25 cellular contexts compared by ENCODE assay signal in genomic region chr12:114998118-114998771, GRCh38.
DNase-seq lines count a peak whose midpoint lies in the region; ATAC-seq and TF ChIP-seq lines count a peak whose summit lies in the region.
"Had no signal": no experiment of that assay in that cellular context is flagged by ENCODE, and none has a peak within 500 bp of the region (broad histone marks: within the 10 kb centered on the region; RNA-seq: fewer than 3 reads in every experiment).

No MANE protein-coding gene starts in this region.

- H3K23ac ChIP-seq in mesendoderm (ENCODE audit: low read length): no peak overlapping the region

- H3K4me1 ChIP-seq in heart left ventricle (peaks cover 0 to 10% (median 0%) of the 10 kb centered on the region in 12 donors), MM.1S (ENCODE audit: low read length) (0 out of 2 replicates have a peak, but pooled peaks cover 9% of the 10 kb centered on the region), mesendoderm (ENCODE audit: control insufficient read depth, low read depth, low read length) (no peaks in the 10 kb centered on the region), neural progenitor cell (peaks cover 6% of the 10 kb centered on the region)
- H3K4me1 ChIP-seq: Peyer's patch had no signal

- WGBS in heart left ventricle, 4 donors: 24 to 47% (median 44%) methylated on average over 2 of the region's 2 CpGs
- WGBS in mesendoderm (ENCODE audit: extremely low coverage, insufficient coverage, low lambda C conversion rate): no CpG with 5 or more reads among the region's 2 CpGs

- TF ChIP-seq POLR2A in heart left ventricle (IDR thresholded peaks at IDR 0.05): no peak

- no peak overlapping the region for H2BK5ac ChIP-seq in mesendoderm (ENCODE audit: low read length)

- H3K4me3 Mint-ChIP-seq in neural progenitor cell: no peak overlapping the region
- H3K4me3 Mint-ChIP-seq in CD14-positive monocyte: no peak overlapping the region
- H3K4me3 Mint-ChIP-seq: B cell; CD8-positive, alpha-beta memory T cell had no signal

- no peak overlapping the region for H3K18ac ChIP-seq in mesendoderm (ENCODE audit: low read length)

- no peaks in the 10 kb centered on the region for H3K79me2 ChIP-seq in MM.1S (ENCODE audit: low read length)
- no peaks in the 10 kb centered on the region for H3K79me2 ChIP-seq in mesendoderm (ENCODE audit: control insufficient read depth, insufficient read depth, low read length)
- H3K79me2 ChIP-seq in neural progenitor cell (ENCODE audit: low read depth): no peaks in the 10 kb centered on the region

- TF ChIP-seq CTCF in heart left ventricle (IDR thresholded peaks at IDR 0.05) (no peak), MM.1S (IDR thresholded peaks at IDR 0.05; ENCODE audit: low read length) (no peak), neural progenitor cell (IDR thresholded peaks at IDR 0.05) (no peak), CD14-positive monocyte (IDR thresholded peaks at IDR 0.05) (no peak)

- peaks cover 12% of the 10 kb centered on the region for H3K27me3 Mint-ChIP-seq in neural progenitor cell (ENCODE audit: insufficient read depth, low read depth)
- peaks cover 5 to 9% (median 6%) of the 10 kb centered on the region in 3 donors for H3K27me3 Mint-ChIP-seq in CD14-positive monocyte (ENCODE audit: low read depth in 3 of 3)
- H3K27me3 Mint-ChIP-seq: B cell had no signal

- no peak overlapping the region for H4K8ac ChIP-seq in mesendoderm (ENCODE audit: low read depth, low read length)

- no peaks in the 10 kb centered on the region for H3K36me3 ChIP-seq in heart left ventricle
- no peaks in the 10 kb centered on the region for H3K36me3 ChIP-seq in MM.1S (replicated peaks; ENCODE audit: insufficient read depth, low read length)
- no peaks in the 10 kb centered on the region for H3K36me3 ChIP-seq in mesendoderm (ENCODE audit: control insufficient read depth, insufficient read depth, low read length)
- no peaks in the 10 kb centered on the region for H3K36me3 ChIP-seq in neural progenitor cell
- H3K36me3 ChIP-seq: Peyer's patch had no signal

- H3K4me1 Mint-ChIP-seq in neural progenitor cell (peaks cover 4% of the 10 kb centered on the region), CD14-positive monocyte (no peaks in the 10 kb centered on the region)
- H3K4me1 Mint-ChIP-seq: B cell; CD8-positive, alpha-beta memory T cell had no signal

- H3K27ac Mint-ChIP-seq in neural progenitor cell (no peak overlapping the region), CD14-positive monocyte (no peak overlapping the region)
- H3K27ac Mint-ChIP-seq: B cell; CD8-positive, alpha-beta memory T cell had no signal

- H3K56ac ChIP-seq in mesendoderm (ENCODE audit: low read length): no peak overlapping the region

- ATAC-seq in left ventricle myocardium superior (peak; percentile 22), heart left ventricle (no peak), HG02981 (IDR thresholded peaks at IDR 0.05; ENCODE audit: unreplicated experiment) (no peak), HG03108 (IDR thresholded peaks at IDR 0.05; ENCODE audit: unreplicated experiment) (no peak)

- peaks cover 7% of the 10 kb centered on the region for H3K9me3 Mint-ChIP-seq in neural progenitor cell
- H3K9me3 Mint-ChIP-seq in CD14-positive monocyte: peaks cover 1 to 10% (median 4%) of the 10 kb centered on the region in 7 donors

- no peaks in the 10 kb centered on the region for H3K9me2 ChIP-seq in MM.1S (replicated peaks; ENCODE audit: insufficient read depth, low read length)

- H3K9me3 ChIP-seq in heart left ventricle (peaks cover 0 to 9% (median 1%) of the 10 kb centered on the region in 12 donors), MM.1S (replicated peaks; ENCODE audit: insufficient read depth, low read length) (no peaks in the 10 kb centered on the region), neural progenitor cell (ENCODE audit: low read depth) (no peaks in the 10 kb centered on the region)

- H4K5ac ChIP-seq in mesendoderm (ENCODE audit: low read length): no peak overlapping the region

- H3K9ac ChIP-seq in MM.1S (ENCODE audit: low read length) (no peak overlapping the region), mesendoderm (ENCODE audit: low read length) (no peak overlapping the region), neural progenitor cell (no peak overlapping the region)

- 0 out of 2 replicates have a peak overlapping the region, but pooled peaks have one; percentile 4 for H3K4me2 ChIP-seq in MM.1S (ENCODE audit: low read depth, low read length)
- H3K4me2 ChIP-seq in mesendoderm (ENCODE audit: low read length): no peak overlapping the region
- H3K4me2 ChIP-seq in neural progenitor cell: no peak overlapping the region

- peaks cover 0 to 3% (median 0%) of the 10 kb centered on the region in 9 donors for H3K27me3 ChIP-seq in heart left ventricle
- H3K27me3 ChIP-seq in MM.1S (replicated peaks; ENCODE audit: insufficient read depth, low read length): no peaks in the 10 kb centered on the region
- H3K27me3 ChIP-seq in mesendoderm (ENCODE audit: insufficient read depth, low read length, poor library complexity): no peaks in the 10 kb centered on the region
- no peaks in the 10 kb centered on the region for H3K27me3 ChIP-seq in neural progenitor cell
- H3K27me3 ChIP-seq: Peyer's patch had no signal

- no peak overlapping the region for H2AK5ac ChIP-seq in mesendoderm (ENCODE audit: low read length)

- no peak for DNase-seq in left ventricle myocardium superior
- no peak for DNase-seq in heart left ventricle
- no peak for DNase-seq in MM.1S
- DNase-seq in mesendoderm: no peak
- DNase-seq in neural progenitor cell (ENCODE audit: low spot score): no peak
- no peak for DNase-seq in CD14-positive monocyte (ENCODE audit: low spot score)
- DNase-seq: CD8-positive, alpha-beta memory T cell; DMS 273 treated with DMSO at 0.1 percent for 48 hours; DMS79; EL; GDM1; KBM-7; NCI-H1105 treated with DMSO at 0.1 percent for 48 hours; NCI-H146; NCI-H1930; NCI-H446 treated with DMSO at 0.1 percent for 48 hours; NCI-H526 treated with DMSO at 0.1 percent for 48 hours; OCI-M1; Peyer's patch; SHP77 treated with DMSO at 0.1 percent for 48 hours had no signal

- H2AFZ ChIP-seq in MM.1S (ENCODE audit: low read length) (no peak overlapping the region), neural progenitor cell (replicated peaks) (no peak overlapping the region)

- H3K27ac ChIP-seq in heart left ventricle: no peak overlapping the region
- H3K27ac ChIP-seq in MM.1S (ENCODE audit: low read length): no peak overlapping the region; the same call in 1 of the 2 replicates
- H3K27ac ChIP-seq in mesendoderm (ENCODE audit: low read depth, low read length): no peak overlapping the region
- no peak overlapping the region for H3K27ac ChIP-seq in neural progenitor cell
- H3K27ac ChIP-seq: 22Rv1, C4-2B, Peyer's patch had no signal

- peak overlapping the region; percentile 43 for H2BK15ac ChIP-seq in mesendoderm (replicated peaks; ENCODE audit: low read depth)

- H2BK120ac ChIP-seq in mesendoderm (ENCODE audit: low read depth, low read length): no peak overlapping the region

- intact Hi-C loops in left ventricle myocardium superior (cut with micrococcal nuclease): no loop called here
- intact Hi-C loops in heart left ventricle (cut with DNase I): no loop called here
- intact Hi-C loops in CD14-positive monocyte (cut with micrococcal nuclease): no loop called here

- H4K20me1 ChIP-seq in MM.1S (ENCODE audit: insufficient read depth, low read length): no peaks in the 10 kb centered on the region
- H4K20me1 ChIP-seq in neural progenitor cell (ENCODE audit: low read depth): no peaks in the 10 kb centered on the region

- no peak overlapping the region for H3K4ac ChIP-seq in mesendoderm (ENCODE audit: low read depth, low read length)

- no peaks in the 10 kb centered on the region for H3K79me1 ChIP-seq in mesendoderm (ENCODE audit: low read length)

- no peaks in the 10 kb centered on the region for H3F3A ChIP-seq in MM.1S (ENCODE audit: insufficient read depth, low read length)
- no peaks in the 10 kb centered on the region for H3F3A ChIP-seq in neural progenitor cell (ENCODE audit: low read depth)

- no peaks in the 10 kb centered on the region for H3K36me3 Mint-ChIP-seq in neural progenitor cell
- no peaks in the 10 kb centered on the region for H3K36me3 Mint-ChIP-seq in CD14-positive monocyte
- H3K36me3 Mint-ChIP-seq: CD8-positive, alpha-beta memory T cell had no signal

- no peak overlapping the region for H3K4me3 ChIP-seq in heart left ventricle
- no peak overlapping the region for H3K4me3 ChIP-seq in MM.1S (ENCODE audit: low read length)
- H3K4me3 ChIP-seq in mesendoderm (ENCODE audit: low read length): no peak overlapping the region
- no peak overlapping the region for H3K4me3 ChIP-seq in neural progenitor cell
- H3K4me3 ChIP-seq: Peyer's patch had no signal
